1 cellular context compared by ENCODE assay signal in genomic region chr4:184745747-184746531, GRCh38.
A peak's percentile ranks its signal among the peaks of the same experiment; 100 is the strongest.
TF ChIP-seq lines count a peak whose summit lies in the region.

No MANE protein-coding gene starts in this region.

TF ChIP-seq in HepG2, 621 proteins besides CTCF, POLR2A, EP300 and RAD21 (continued from another document):
- 0 out of 4 replicates have a peak, but pooled peaks have one; percentile 16 to 36 for TF ChIP-seq HMGXB4 (CRISPR knock-in tag; IDR thresholded peaks at IDR 0.05; ENCODE audit: borderline replicate concordance in 1 of 2, low read depth in 1 of 2)
TF ChIP-seq in HepG2: peak in this region for 12.
